ENCODE assay signal across 24 cellular contexts in genomic region chr7:38383281-38383680, GRCh38.
DNase-seq lines count a peak whose midpoint lies in the region; ATAC-seq, FAIRE-seq and TF ChIP-seq lines count a peak whose summit lies in the region.
"Had no signal": no experiment of that assay in that cellular context is flagged by ENCODE, and none has a peak within 500 bp of the region (broad histone marks: within the 10 kb centered on the region; RNA-seq: fewer than 3 reads in every experiment).

No MANE protein-coding gene starts in this region.

- no peaks in the 10 kb centered on the region for H3K9me3 ChIP-seq in endothelial cell of umbilical vein (replicated peaks; ENCODE audit: control insufficient read depth, insufficient read depth, low read length)

- peak overlapping the region; percentile 70 for H3K4me2 ChIP-seq in endothelial cell of umbilical vein (ENCODE audit: insufficient read depth, low read length)
- H3K4me2 ChIP-seq: KMS-11 had no signal

- no peak for TF ChIP-seq CTCF in endothelial cell of umbilical vein (IDR thresholded peaks at IDR 0.05; ENCODE audit: extremely low read depth in 1 of 2, insufficient read depth in 1 of 2, low read depth in 1 of 2, low read length in 2 of 2)

- CTCF ChIA-PET in endothelial cell of umbilical vein (lab: Charles Lee): interaction anchor here (0.7 to 9.7 kb wide), 6 partner anchors 9 to 167 kb away, joined by 3 to 111 read pairs (median 16); no protein-coding TSS in a partner anchor

- peak overlapping the region; percentile 5 for H3K9ac ChIP-seq in endothelial cell of umbilical vein (replicated peaks; ENCODE audit: extremely low read depth, insufficient read depth, low read length)
- H3K9ac ChIP-seq: KMS-11 had no signal

- dilution Hi-C loops in endothelial cell of umbilical vein (cut with MboI; ENCODE audit: extremely low pct_ligation_motif_present, low sequenced_read_pairs): no loop called here

- DNase-seq in NCI-H2227 (lab: John Stamatoyannopoulos, UW; ENCODE audit: unreplicated experiment): peak; percentile 1
- no peak for DNase-seq in NCI-H2227 treated with DMSO at 0.1 percent for 48 hours (lab: John Stamatoyannopoulos, UW)
- peak; percentile 62 for DNase-seq in NCI-H226
- peak; percentile 65 for DNase-seq in endothelial cell of umbilical vein (ENCODE audit: low read depth, low spot score)
- DNase-seq in activated CD4-positive, alpha-beta T cell treated with anti-CD3 and anti-CD28 coated beads, Interleukin-2, amount 50 U/mL, for 4 hours: no peak
- DNase-seq: Calu3, DMS79 treated with DMSO at 0.1 percent for 48 hours, GF-D8, GOT3, HCEC 1CT, NCI-H1048, NCI-H1436, NCI-H187, NCI-H2081 treated with DMSO at 0.1 percent for 48 hours, NCI-H2171, NCI-H526 treated with DMSO at 0.1 percent for 48 hours, RPMI8226, SHP77 treated with DMSO at 0.1 percent for 48 hours had no signal

- no peaks in the 10 kb centered on the region for H4K20me1 ChIP-seq in endothelial cell of umbilical vein (replicated peaks; ENCODE audit: control insufficient read depth, extremely low read depth, insufficient read depth, low read length)

- TF ChIP-seq POLR2A in endothelial cell of umbilical vein (IDR thresholded peaks at IDR 0.05; ENCODE audit: low read depth, low read length): no peak

- peak overlapping the region; percentile 75 for H3K27ac ChIP-seq in endothelial cell of umbilical vein (ENCODE audit: insufficient read depth, low read depth, low read length)
- H3K27ac ChIP-seq: 22Rv1, KMS-11 had no signal

- peak overlapping the region in 1 of 3 experiments; percentile 8 for H3K4me3 ChIP-seq in endothelial cell of umbilical vein (replicated peaks in 1 of 3; ENCODE audit: insufficient read depth in 1 of 3, low read depth in 1 of 3, low read length in 3 of 3)

- FAIRE-seq in endothelial cell of umbilical vein (lab: Jason Lieb, UNC): peak; percentile 66
- FAIRE-seq: GM12892, GM19239 had no signal

- no peaks in the 10 kb centered on the region for H3K27me3 ChIP-seq in endothelial cell of umbilical vein (ENCODE audit: control insufficient read depth in 2 of 2, insufficient read depth in 2 of 2, low read length in 2 of 2)

- H3K36me3 ChIP-seq in endothelial cell of umbilical vein (ENCODE audit: control insufficient read depth in 2 of 2, extremely low read depth in 1 of 2, insufficient read depth in 2 of 2, low read length in 2 of 2): no peaks in the 10 kb centered on the region

- H3K4me1 ChIP-seq in endothelial cell of umbilical vein (ENCODE audit: control insufficient read depth, extremely low read depth, insufficient read depth, low read length): peaks cover 50% of the 10 kb centered on the region

- no TSS peak for BruUV-seq in endothelial cell of umbilical vein (replicated peaks; lab: Mats Ljungman, UMichigan)

- POLR2A ChIA-PET in endothelial cell of umbilical vein (lab: Charles Lee): no interaction called here

- H3K9me1 ChIP-seq in endothelial cell of umbilical vein (replicated peaks; ENCODE audit: control insufficient read depth, extremely low read depth, insufficient read depth, low read length): no peaks in the 10 kb centered on the region

- H2AFZ ChIP-seq in endothelial cell of umbilical vein (ENCODE audit: low read depth, low read length): peak overlapping the region; percentile 25

- ATAC-seq in GM19467 (IDR thresholded peaks at IDR 0.05; ENCODE audit: unreplicated experiment): no peak
- ATAC-seq in GM18520 (IDR thresholded peaks at IDR 0.05; ENCODE audit: unreplicated experiment): no peak

- intact Hi-C loops in endothelial cell of umbilical vein (cut with micrococcal nuclease): no loop called here

- H3K79me2 ChIP-seq in endothelial cell of umbilical vein (ENCODE audit: control insufficient read depth, insufficient read depth, low read length): no peaks in the 10 kb centered on the region

TF ChIP-seq in endothelial cell of umbilical vein, 7 proteins besides CTCF, POLR2A, EP300 and RAD21:
- TF ChIP-seq POLR2AphosphoS5 (IDR thresholded peaks at IDR 0.05; ENCODE audit: insufficient read depth, low read depth, low read length) (no peak), MYC (IDR thresholded peaks at IDR 0.05; ENCODE audit: low read depth, low read length) (no peak), EZH2 (IDR thresholded peaks at IDR 0.05; ENCODE audit: borderline replicate concordance, low read depth, low read length, severe bottlenecking) (no peak), FOS (IDR thresholded peaks at IDR 0.05; ENCODE audit: borderline replicate concordance, insufficient read depth, low read length) (peak; percentile 13), GATA2 (IDR thresholded peaks at IDR 0.05; ENCODE audit: insufficient read depth, insufficient read length, low read depth, low read length) (peak; percentile 36), MAX (IDR thresholded peaks at IDR 0.05; ENCODE audit: insufficient read depth, insufficient read length) (no peak), JUN (IDR thresholded peaks at IDR 0.05; ENCODE audit: borderline replicate concordance, insufficient read depth, insufficient read length, low read depth) (no peak)

Comparison
In these comparisons a context has a peak if more than half of its experiments do, and no peak if none do; other contexts are left out.
1. DNase-seq: peak in NCI-H2227 (single experiment), NCI-H226 (single experiment) and endothelial cell of umbilical vein (single experiment); none in NCI-H2227 treated with DMSO at 0.1 percent for 48 hours (single experiment) and activated CD4-positive, alpha-beta T cell treated with anti-CD3 and anti-CD28 coated beads, Interleukin-2, amount 50 U/mL, for 4 hours (0 of 2).